Comparison of ENCODE assay signal across 8 cellular contexts in genomic region chr7:98879989-98880337, GRCh38. TPM values are rescaled to one million over a fixed set of nuclear protein-coding genes. Genes with fewer than 3 reads are reported as not detected.
DNase-seq lines count a peak whose midpoint lies in the region; ATAC-seq and TF ChIP-seq lines count a peak whose summit lies in the region.

No MANE protein-coding gene starts in this region.

- no peaks in the 10 kb centered on the region for H3K27me3 ChIP-seq in SJSA1 (replicated peaks)
- no peaks in the 10 kb centered on the region for H3K27me3 ChIP-seq in esophagus muscularis mucosa
- H3K27me3 ChIP-seq in psoas muscle (ENCODE audit: insufficient read depth in 3 of 3, low read length in 2 of 3), result no peaks in the 10 kb centered on the region

- ATAC-seq in psoas muscle (no peak), GM21576 (IDR thresholded peaks at IDR 0.05; ENCODE audit: unreplicated experiment) (no peak), HG02571 (IDR thresholded peaks at IDR 0.05; ENCODE audit: unreplicated experiment) (no peak)

- intact Hi-C loops in esophagus muscularis mucosa (cut with DNase I), result no loop called here
- intact Hi-C loops in psoas muscle (cut with DNase I), result no loop called here

- TF ChIP-seq CTCF in GM12865 (IDR thresholded peaks at IDR 0.05; ENCODE audit: insufficient read depth, low read depth, low read length, missing control alignments) (no peak), esophagus muscularis mucosa (IDR thresholded peaks at IDR 0.05) (no peak), psoas muscle (IDR thresholded peaks at IDR 0.05) (no peak)

- WGBS in esophagus muscularis mucosa, result 61% methylated on average over 9 of the region's 9 CpGs
- WGBS in psoas muscle, 3 donors, result 30 to 39% (median 38%) methylated on average over 9 of the region's 9 CpGs

- DNase-seq in GM12865 (ENCODE audit: low read depth), result no peak
- DNase-seq in SJSA1 (ENCODE audit: low read depth in 1 of 2, low spot score in 2 of 2), result no peak
- no peak for DNase-seq in esophagus muscularis mucosa (ENCODE audit: extremely low spot score)
- DNase-seq in psoas muscle, result no peak
- no peak for DNase-seq in NCI-H146 (lab: John Stamatoyannopoulos, UW)
- DNase-seq in OCI-M1 (lab: John Stamatoyannopoulos, UW), result no peak

- H3K9me3 ChIP-seq in SJSA1 (replicated peaks), result peaks cover 4% of the 10 kb centered on the region; the same call in 1 of the 2 replicates
- no peaks in the 10 kb centered on the region for H3K9me3 ChIP-seq in esophagus muscularis mucosa
- no peaks in the 10 kb centered on the region for H3K9me3 ChIP-seq in psoas muscle

- H3K27ac ChIP-seq in SJSA1 (no peak overlapping the region), esophagus muscularis mucosa (replicated peaks in 1 of 4) (peak overlapping the region in 2 of 4 donors; percentile 91 to 97), psoas muscle (peak overlapping the region; percentile 99)

- H3K4me1 ChIP-seq in SJSA1 (replicated peaks) (peaks cover 16% of the 10 kb centered on the region), esophagus muscularis mucosa (peaks cover 19 to 27% (median 22%) of the 10 kb centered on the region in 4 donors), psoas muscle (peaks cover 10% of the 10 kb centered on the region)

- H3K4me3 ChIP-seq in GM12865 (ENCODE audit: low read depth, low read length) (peak overlapping the region; percentile 87), SJSA1 (peak overlapping the region; percentile 100), esophagus muscularis mucosa (peak overlapping the region; percentile 84 to 100 (median 92)), psoas muscle (peak overlapping the region; percentile 82)

- no peak for TF ChIP-seq POLR2A in esophagus muscularis mucosa (IDR thresholded peaks at IDR 0.05; ENCODE audit: low read depth)

- TF ChIP-seq EP300 in esophagus muscularis mucosa (IDR thresholded peaks at IDR 0.05), result no peak

- H3K36me3 ChIP-seq in SJSA1 (peaks cover 58% of the 10 kb centered on the region), esophagus muscularis mucosa (peaks cover 32 to 42% (median 38%) of the 10 kb centered on the region in 4 donors), psoas muscle (ENCODE audit: insufficient read depth in 1 of 2, low read depth in 1 of 2) (peaks cover 3 to 41% of the 10 kb centered on the region in 2 donors)

RNA-seq across cellular contexts. Expression of gene TRRAP, which starts 1.6 kb away (rescaled TPM):
- total RNA-seq in SJSA1 (2014; rRNA removed; shearing (Covaris generic)), result 5.6 and 12.7 TPM in 2 replicates
- total RNA-seq in esophagus muscularis mucosa (10 to 100 TPM; 22.9 to 38.0 (median 29.7) TPM), psoas muscle (10 to 100 TPM; 13.3 to 21.3 (median 19.5) TPM)
- 1 to 10 TPM; 3.8 to 9.0 (median 5.0) TPM for polyA plus RNA-seq in psoas muscle

RNA-seq across cellular contexts. Expression of gene TMEM130, which starts 10.1 kb away (rescaled TPM):
- 0.72 and 1.1 TPM in 2 replicates for total RNA-seq in SJSA1 (2014; rRNA removed; shearing (Covaris generic))
- 1 to 10 TPM in 1 of 4 donors, under 1 TPM in 3; 0.57 to 2.3 (median 0.87) TPM for total RNA-seq in esophagus muscularis mucosa
- not detected for total RNA-seq in psoas muscle
- under 1 TPM in 1 of 3 donors, not detected in 2; 0.08 TPM for polyA plus RNA-seq in psoas muscle
